ENCODE assay signal across 1 cellular context in the genomic region with DNA sequence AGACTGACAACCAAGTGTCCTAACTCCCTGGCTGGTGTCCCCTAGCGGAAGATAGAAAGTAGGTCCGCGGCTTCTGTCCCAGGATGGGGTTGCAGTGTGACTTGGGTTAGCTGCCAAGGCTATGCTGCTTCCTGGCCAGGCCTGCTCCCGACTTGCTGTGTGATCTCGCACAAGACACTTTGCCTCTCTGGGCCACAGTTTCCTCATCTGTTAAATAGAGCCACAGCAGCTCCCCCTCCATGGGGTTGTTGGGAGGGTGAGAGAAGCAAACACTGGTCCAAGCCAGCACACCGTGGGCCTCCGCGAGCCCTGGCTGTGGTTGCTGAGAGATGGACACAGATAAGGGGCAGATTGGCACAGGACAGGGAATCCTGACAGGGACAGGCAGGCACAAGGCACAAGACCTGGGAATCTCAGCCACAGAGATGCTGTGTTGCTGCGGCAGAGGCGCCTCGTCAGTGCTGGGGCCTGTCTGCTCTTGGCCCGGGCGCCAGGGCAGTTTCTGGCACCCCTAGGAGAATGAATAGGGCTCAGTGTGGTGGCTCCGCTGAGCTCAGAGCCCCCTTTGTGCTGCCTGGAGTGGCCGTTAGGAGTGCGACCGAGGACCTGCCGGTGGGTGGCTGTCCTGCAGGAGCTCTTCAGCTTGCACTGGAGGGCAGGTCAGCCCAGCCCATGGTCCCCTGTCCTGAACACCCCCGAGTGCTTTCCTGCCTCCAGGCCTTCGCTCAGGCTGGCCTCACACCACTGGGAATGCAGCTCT.
TF ChIP-seq lines count a peak whose summit lies in the region.

No MANE protein-coding gene starts in this region.

TF ChIP-seq in HEK293, 187 proteins besides CTCF, POLR2A, EP300 and RAD21 (continued from another document):
- peak; percentile 82 for TF ChIP-seq ZIC2 (tag by site-specific recombination; IDR thresholded peaks at IDR 0.05)
